In the genomic region with DNA sequence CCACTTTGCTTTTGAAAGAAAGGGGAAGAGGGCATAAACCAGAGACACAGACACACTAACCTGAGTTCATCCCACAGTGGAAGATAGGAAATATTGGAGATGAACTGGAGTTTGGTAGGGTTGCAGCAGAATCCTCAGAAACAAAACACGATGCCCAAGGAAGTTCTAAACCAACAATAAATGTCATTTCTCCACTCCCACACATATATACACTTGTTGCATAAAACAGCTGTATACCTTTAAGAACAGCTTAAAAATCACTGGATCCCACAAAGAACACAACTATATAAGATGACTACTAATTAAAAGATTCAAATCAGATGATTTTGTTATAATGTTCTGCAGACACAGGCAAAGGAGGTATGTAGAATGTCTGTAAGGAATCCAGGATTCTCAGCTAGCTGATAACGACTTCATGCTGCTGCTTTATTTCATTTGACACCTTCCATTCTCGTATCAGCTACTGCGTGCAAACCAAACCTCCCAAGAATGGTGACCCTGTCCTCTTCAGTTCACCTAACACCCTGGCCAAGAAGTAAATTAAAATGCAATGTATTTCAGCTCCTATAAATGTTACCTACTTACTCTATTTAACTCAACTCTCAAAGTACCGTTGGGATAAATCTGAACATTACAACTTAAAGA, we compare ENCODE assay signal across 23 cellular contexts. TPM values are rescaled to one million over a fixed set of nuclear protein-coding genes. Genes with fewer than 3 reads are reported as not detected.
A peak's percentile ranks its signal among the peaks of the same experiment; 100 is the strongest.
DNase-seq lines count a peak whose midpoint lies in the region; ATAC-seq and TF ChIP-seq lines count a peak whose summit lies in the region.
"Had no signal": no experiment of that assay in that cellular context is flagged by ENCODE, and none has a peak within 500 bp of the region (broad histone marks: within the 10 kb centered on the region; RNA-seq: fewer than 3 reads in every experiment).

No MANE protein-coding gene starts in this region.

- peaks cover 3% of the 10 kb centered on the region for H4K20me1 ChIP-seq in hepatocyte (ENCODE audit: insufficient read depth, poor library complexity, severe bottlenecking)

- peaks cover 77% of the 10 kb centered on the region for H3K79me2 ChIP-seq in hepatocyte

- H3K4me1 ChIP-seq in HEK293 (ENCODE audit: control insufficient read depth, insufficient read depth, low read length) (peaks cover 21% of the 10 kb centered on the region), ectodermal cell (ENCODE audit: control insufficient read depth, insufficient read depth, low read length) (peaks cover 11% of the 10 kb centered on the region), hepatocyte (ENCODE audit: insufficient read depth) (peaks cover 6% of the 10 kb centered on the region), psoas muscle (peaks cover 70% of the 10 kb centered on the region)
- H3K4me1 ChIP-seq: SJCRH30 had no signal

- H3K27me3 ChIP-seq in ectodermal cell (ENCODE audit: control insufficient read depth, insufficient read depth, low read length, poor library complexity, severe bottlenecking): no peaks in the 10 kb centered on the region
- H3K27me3 ChIP-seq in hepatocyte: no peaks in the 10 kb centered on the region
- H3K27me3 ChIP-seq in psoas muscle (ENCODE audit: insufficient read depth in 3 of 3, low read length in 2 of 3): no peaks in the 10 kb centered on the region
- H3K27me3 ChIP-seq: ovary, SJCRH30 had no signal

- no peak overlapping the region for H3K27ac ChIP-seq in HEK293 (ENCODE audit: extremely low read depth, low read depth, low read length)
- H3K27ac ChIP-seq in ectodermal cell (ENCODE audit: insufficient read depth, low read depth, low read length, poor library complexity, severe bottlenecking): peak overlapping the region; percentile 26
- H3K27ac ChIP-seq in hepatocyte: no peak overlapping the region
- peak overlapping the region; percentile 3 for H3K27ac ChIP-seq in psoas muscle
- H3K27ac ChIP-seq: HL-60, KMS-11, ovary, SJCRH30 had no signal

- H3K9me2 ChIP-seq in hepatocyte (replicated peaks; ENCODE audit: insufficient read depth): no peaks in the 10 kb centered on the region

- H3K9me3 ChIP-seq in HEK293 (ENCODE audit: control insufficient read depth, insufficient read depth, low read depth, low read length) (no peaks in the 10 kb centered on the region), ectodermal cell (ENCODE audit: control insufficient read depth, low read length) (no peaks in the 10 kb centered on the region), hepatocyte (ENCODE audit: low read depth) (no peaks in the 10 kb centered on the region), psoas muscle (no peaks in the 10 kb centered on the region)
- H3K9me3 ChIP-seq: ovary, SJCRH30 had no signal

- no peak for TF ChIP-seq CTCF in HEK293 (tag by site-specific recombination; IDR thresholded peaks at IDR 0.05)
- no peak for TF ChIP-seq CTCF in hepatocyte (IDR thresholded peaks at IDR 0.05; ENCODE audit: poor library complexity)
- no peak for TF ChIP-seq CTCF in psoas muscle (IDR thresholded peaks at IDR 0.05)

- DNase-seq in hepatocyte (ENCODE audit: low spot score) (no peak), psoas muscle (no peak), NCI-H748 (lab: John Stamatoyannopoulos, UW; ENCODE audit: unreplicated experiment) (no peak), NCI-H82 treated with DMSO at 0.1 percent for 48 hours (lab: John Stamatoyannopoulos, UW; ENCODE audit: unreplicated experiment) (no peak)
- DNase-seq in activated CD4-positive, alpha-beta T cell treated with anti-CD3 and anti-CD28 coated beads, Interleukin-2, amount 50 U/mL, for 48 hours: no peak
- DNase-seq: activated CD4-positive, alpha-beta T cell treated with anti-CD3 and anti-CD28 coated beads, Interleukin-2, amount 50 U/mL, for 4 hours; activated naive CD8-positive, alpha-beta T cell treated with anti-CD3 and anti-CD28 coated beads, Interleukin-2, amount 10 ng/mL, durations not matched to agents 7 days and 5 days; activated T-cell treated with anti-CD3 and anti-CD28 coated beads, Interleukin-2, amount 50 U/mL, for 72 hours; Calu3; central memory CD4-positive, alpha-beta T cell; midbrain; NCI-H1417 treated with DMSO at 0.1 percent for 48 hours; NCI-H226; NK-92 treated with Interleukin-12 subunit alpha and Interleukin-12 subunit beta, amount 100 ng/mL, for 24 hours; ovary; SJCRH30; stimulated activated naive CD8-positive, alpha-beta T cell treated with anti-CD3 and anti-CD28 coated beads, Interleukin-15, amount 100 ng/mL, for 72 hours; T1000 had no signal

- CTCF ChIA-PET in HEK293 (lab: Yijun Ruan, JAX): interaction anchor here (0.6 kb wide), 1 partner anchor 11 kb away, joined by 4 read pairs; no protein-coding TSS in a partner anchor

- 77 to 82% methylated on average over 5 of the region's 5 CpGs for WGBS in ectodermal cell, 2 experiments
- whole genome bisulfite sequencing in hepatocyte (ENCODE audit: low lambda C conversion rate, missing lambda C conversion rate): 43% methylated on average over 5 of the region's 5 CpGs
- 24 to 31% (median 29%) methylated on average over 5 of the region's 5 CpGs for WGBS in psoas muscle, 3 donors

- H3K4me2 ChIP-seq in hepatocyte: peak overlapping the region; percentile 3
- H3K4me2 ChIP-seq: KMS-11 had no signal

- intact Hi-C loops in psoas muscle (cut with DNase I): no loop called here

- POLR2A ChIA-PET in HEK293 (lab: Yijun Ruan, JAX): interaction anchor here (0.7 to 1.9 kb wide), 2 partner anchors 12 to 1377 kb away, joined by 3 to 7 read pairs; no protein-coding TSS in a partner anchor

- no peaks in the 10 kb centered on the region for H3K36me3 ChIP-seq in HEK293 (ENCODE audit: control insufficient read depth in 2 of 2, insufficient read depth in 1 of 2, low read length in 2 of 2)
- H3K36me3 ChIP-seq in ectodermal cell (ENCODE audit: control insufficient read depth, insufficient read depth, low read length): no peaks in the 10 kb centered on the region
- no peaks in the 10 kb centered on the region for H3K36me3 ChIP-seq in hepatocyte (replicated peaks; ENCODE audit: insufficient read depth, low read depth)
- no peaks in the 10 kb centered on the region for H3K36me3 ChIP-seq in psoas muscle (ENCODE audit: insufficient read depth in 1 of 2, low read depth in 1 of 2)
- H3K36me3 ChIP-seq: ovary, SJCRH30 had no signal

- ATAC-seq in psoas muscle: no peak
- no peak for ATAC-seq in HG02973 (IDR thresholded peaks at IDR 0.05; ENCODE audit: unreplicated experiment)
- ATAC-seq: activated T-cell treated with anti-CD3 and anti-CD28 coated beads, Interleukin-2, amount 50 U/mL, for 72 hours; stimulated activated naive CD8-positive, alpha-beta T cell treated with anti-CD3 and anti-CD28 coated beads, Interleukin-15, amount 100 ng/mL, for 72 hours had no signal

- no peak overlapping the region for H2AFZ ChIP-seq in hepatocyte

- H3K4me3 ChIP-seq in HEK293 (ENCODE audit: low read depth, low read length): no peak overlapping the region
- H3K4me3 ChIP-seq in ectodermal cell (ENCODE audit: insufficient read depth, low read depth, low read length): no peak overlapping the region
- no peak overlapping the region for H3K4me3 ChIP-seq in hepatocyte
- no peak overlapping the region for H3K4me3 ChIP-seq in psoas muscle
- H3K4me3 ChIP-seq: ovary, SJCRH30 had no signal

TF ChIP-seq in HEK293, 187 proteins besides CTCF, POLR2A, EP300 and RAD21:
- TF ChIP-seq, protein P1, sequence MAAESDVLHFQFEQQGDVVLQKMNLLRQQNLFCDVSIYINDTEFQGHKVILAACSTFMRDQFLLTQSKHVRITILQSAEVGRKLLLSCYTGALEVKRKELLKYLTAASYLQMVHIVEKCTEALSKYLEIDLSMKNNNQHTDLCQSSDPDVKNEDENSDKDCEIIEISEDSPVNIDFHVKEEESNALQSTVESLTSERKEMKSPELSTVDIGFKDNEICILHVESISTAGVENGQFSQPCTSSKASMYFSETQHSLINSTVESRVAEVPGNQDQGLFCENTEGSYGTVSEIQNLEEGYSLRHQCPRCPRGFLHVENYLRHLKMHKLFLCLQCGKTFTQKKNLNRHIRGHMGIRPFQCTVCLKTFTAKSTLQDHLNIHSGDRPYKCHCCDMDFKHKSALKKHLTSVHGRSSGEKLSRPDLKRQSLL (tag by site-specific recombination; IDR thresholded peaks at IDR 0.05): no peak
- TF ChIP-seq SCRT1 (tag by site-specific recombination; IDR thresholded peaks at IDR 0.05; ENCODE audit: borderline replicate concordance) (0 out of 2 replicates have a peak, but pooled peaks have one; percentile 55), SCRT2 (tag by site-specific recombination; IDR thresholded peaks at IDR 0.05) (peak; percentile 96), ZFHX2 (tag by site-specific recombination; conservative IDR thresholded peaks at IDR 0.05) (0 out of 2 replicates have a peak, but pooled peaks have one; percentile 24)

RNA-seq across cellular contexts. Expression of a gene that starts 14.3 kb away (rescaled TPM):
- polyA plus RNA-seq in ectodermal cell (2013, experiment 1 of 4): 19.0 TPM
- 16.7 TPM for polyA plus RNA-seq in ectodermal cell (2013, experiment 2 of 4)
- 13.4 TPM for polyA plus RNA-seq in ectodermal cell (2013, experiment 3 of 4)
- 17.6 TPM for polyA plus RNA-seq in ectodermal cell (2013, experiment 4 of 4)
- 27.9 TPM in 2 replicates for total RNA-seq in hepatocyte
- polyA plus RNA-seq in hepatocyte: 13.0 and 16.2 TPM in 2 replicates
- total RNA-seq in psoas muscle: 10 to 100 TPM; 62.0 to 80.2 (median 75.0) TPM
- polyA plus RNA-seq in psoas muscle: 10 to 100 TPM; 17.0 to 75.0 (median 27.7) TPM

Comparison
In these comparisons a context has a peak if more than half of its experiments do, and no peak if none do; other contexts are left out.
1. H3K27ac ChIP-seq: peak in ectodermal cell (single experiment) and psoas muscle (single experiment); none in HEK293 (single experiment) and hepatocyte (single experiment).